ENCODE assay signal across 8 cellular contexts in the genomic region with DNA sequence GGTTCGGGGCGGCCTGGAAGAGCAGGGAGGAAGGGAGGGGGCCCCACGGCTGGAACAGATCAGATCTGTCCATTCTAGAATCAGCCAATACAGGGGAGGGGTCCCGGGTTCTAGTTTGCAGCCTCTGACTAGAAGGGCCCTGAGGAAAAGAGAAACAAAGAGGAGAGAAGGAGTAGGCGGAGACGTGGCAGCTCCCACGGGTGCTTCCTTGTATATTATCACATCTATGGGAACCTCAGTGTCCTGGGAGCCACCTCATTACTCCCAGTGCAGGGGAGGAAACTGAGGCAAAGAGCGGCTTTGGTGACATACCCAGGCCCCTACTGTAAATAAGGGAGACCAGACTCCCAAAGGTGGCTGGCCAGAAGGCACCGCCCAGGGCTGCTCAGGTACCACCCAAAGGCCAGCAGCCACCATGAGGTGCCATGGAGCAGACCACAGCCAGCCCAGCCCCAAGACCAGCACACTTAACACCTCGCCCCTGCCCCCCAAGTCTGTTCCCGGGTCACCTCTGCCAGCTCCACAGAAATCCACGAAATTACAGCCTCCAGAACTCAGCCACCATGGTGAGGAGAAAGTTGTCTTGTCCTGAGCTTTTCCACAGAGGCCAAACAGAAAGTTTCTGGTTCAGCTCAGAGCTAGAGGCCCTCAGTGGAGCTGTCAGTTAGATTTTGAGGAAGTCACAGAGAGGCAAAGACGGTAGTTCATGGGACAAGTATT. TPM values are rescaled to one million over a fixed set of nuclear protein-coding genes. Genes with fewer than 3 reads are reported as not detected.
DNase-seq lines count a peak whose midpoint lies in the region; ATAC-seq, FAIRE-seq and TF ChIP-seq lines count a peak whose summit lies in the region.
"Had no signal": no experiment of that assay in that cellular context is flagged by ENCODE, and none has a peak within 500 bp of the region (broad histone marks: within the 10 kb centered on the region; RNA-seq: fewer than 3 reads in every experiment).

No MANE protein-coding gene starts in this region.

- no peaks in the 10 kb centered on the region for H3K9me3 ChIP-seq in HepG2 (ENCODE audit: low read length)
- H3K9me3 ChIP-seq in transverse colon = no peaks in the 10 kb centered on the region

- no peak for TF ChIP-seq CTCF in HepG2 (CRISPR knock-in tag; IDR thresholded peaks at IDR 0.05)
- TF ChIP-seq CTCF in transverse colon (IDR thresholded peaks at IDR 0.05) = no peak

- H3K36me3 ChIP-seq in HepG2 (replicated peaks in 1 of 2; ENCODE audit: control insufficient read depth in 1 of 2, insufficient read depth in 2 of 2, low read length in 2 of 2) (no peaks in the 10 kb centered on the region), transverse colon (no peaks in the 10 kb centered on the region)

- TF ChIP-seq POLR2A in HepG2 (IDR thresholded peaks at IDR 0.05; ENCODE audit: insufficient read depth in 1 of 2, low read depth in 2 of 2, low read length in 2 of 2) (no peak), transverse colon (IDR thresholded peaks at IDR 0.05) (no peak)

- FAIRE-seq in HepG2 (lab: Jason Lieb, UNC) = no peak

- H3K27me3 ChIP-seq in HepG2 (ENCODE audit: control insufficient read depth in 1 of 2, insufficient read depth in 2 of 2, low read length in 2 of 2) = no peaks in the 10 kb centered on the region
- H3K27me3 ChIP-seq in transverse colon = no peaks in the 10 kb centered on the region

- POLR2A ChIA-PET in HepG2 (lab: Yijun Ruan, JAX) = interaction anchor here (2.8 kb wide), 1 partner anchor 9 kb away, joined by 14 read pairs; no protein-coding TSS in a partner anchor

- H3K4me1 ChIP-seq in HepG2 (ENCODE audit: insufficient read depth, low read length) = peaks cover 39% of the 10 kb centered on the region
- peaks cover 4 to 42% (median 20%) of the 10 kb centered on the region in 4 donors for H3K4me1 ChIP-seq in transverse colon

- peaks cover 4% of the 10 kb centered on the region for H3K9me3 Mint-ChIP-seq in activated T-helper 17 cell treated with anti-CD3 and anti-CD28 coated beads, Interleukin-2, amount 50 U/mL, for 72 hours

- H3K79me2 ChIP-seq in HepG2 (ENCODE audit: insufficient read depth, low read length) = no peaks in the 10 kb centered on the region

- WGBS in HepG2 (ENCODE audit: low lambda C conversion rate) = 88% methylated on average over 13 of the region's 13 CpGs
- 49 to 71% methylated on average over 1 to 12 of the region's 13 CpGs for WGBS in transverse colon (ENCODE audit: low coverage in 1 of 2), 2 donors

- no peaks in the 10 kb centered on the region for H3K27me3 Mint-ChIP-seq in activated T-helper 17 cell treated with anti-CD3 and anti-CD28 coated beads, Interleukin-2, amount 50 U/mL, for 72 hours

- CTCF ChIA-PET in HepG2 (lab: Yijun Ruan, JAX; ENCODE audit: low intra/inter-chr PET ratio, low total read pairs) = no interaction called here

- H3K36me3 Mint-ChIP-seq in activated T-helper 17 cell treated with anti-CD3 and anti-CD28 coated beads, Interleukin-2, amount 50 U/mL, for 72 hours (ENCODE audit: low read depth) = peaks cover 80% of the 10 kb centered on the region

- H3K27ac ChIP-seq in HepG2 (ENCODE audit: extremely low read length, insufficient read depth, low read length) (no peak overlapping the region), transverse colon (peak overlapping the region; percentile 71 to 81 (median 75))

- DNase-seq in Kasumi-1 (lab: John Stamatoyannopoulos, UW) (peak; percentile 84 to 89), HepG2 (ENCODE audit: low spot score) (no peak), transverse colon (no peak), NCI-H1092 (lab: John Stamatoyannopoulos, UW) (no peak), NCI-H82 treated with DMSO at 0.1 percent for 48 hours (lab: John Stamatoyannopoulos, UW; ENCODE audit: unreplicated experiment) (no peak), NCI-H446 (lab: John Stamatoyannopoulos, UW) (no peak)

- H4K20me1 ChIP-seq in HepG2 (ENCODE audit: insufficient read depth, low read length) = no peaks in the 10 kb centered on the region

- no peak for TF ChIP-seq RAD21 in HepG2 (CRISPR knock-in tag; IDR thresholded peaks at IDR 0.05)

- H2AFZ ChIP-seq in HepG2 (ENCODE audit: low read length) = no peak overlapping the region

- ATAC-seq in activated T-helper 17 cell treated with anti-CD3 and anti-CD28 coated beads, Interleukin-2, amount 50 U/mL, for 72 hours (replicated peaks) = peak; percentile 8
- no peak for ATAC-seq in HepG2

- no peak overlapping the region for H3K4me2 ChIP-seq in HepG2 (ENCODE audit: low read depth, low read length)

- H3K4me3 Mint-ChIP-seq in activated T-helper 17 cell treated with anti-CD3 and anti-CD28 coated beads, Interleukin-2, amount 50 U/mL, for 72 hours = peak overlapping the region; percentile 90

- peak overlapping the region; percentile 98 for H3K27ac Mint-ChIP-seq in activated T-helper 17 cell treated with anti-CD3 and anti-CD28 coated beads, Interleukin-2, amount 50 U/mL, for 72 hours

- H3K4me1 Mint-ChIP-seq in activated T-helper 17 cell treated with anti-CD3 and anti-CD28 coated beads, Interleukin-2, amount 50 U/mL, for 72 hours = peaks cover 38% of the 10 kb centered on the region

- intact Hi-C loops in HepG2 (cut with micrococcal nuclease; ENCODE audit: unreplicated experiment) = no loop called here
- intact Hi-C loops in transverse colon (cut with DNase I; ENCODE audit: low total_unique reads) = no loop called here

- in situ Hi-C loops in HepG2 (cut with HindIII; ENCODE audit: extremely low pct_ligation_motif_present, low pct_unique_long_range_greater_than_20kb) = no loop called here
- in situ Hi-C loops in transverse colon (cut with MboI; ENCODE audit: low pct_ligation_motif_present in 1 of 4, low pct_unique_long_range_greater_than_20kb in 1 of 4, low sequenced_read_pairs in 3 of 4) = no loop called here

- H3K9ac ChIP-seq in HepG2 (ENCODE audit: insufficient read depth, low read depth, low read length) = no peak overlapping the region

- H3K4me3 ChIP-seq in HepG2 (replicated peaks in 1 of 3; ENCODE audit: insufficient read depth in 1 of 3, low read depth in 2 of 3, low read length in 3 of 3) = no peak overlapping the region
- H3K4me3 ChIP-seq in transverse colon = peak overlapping the region in 3 of 4 donors; percentile 12 to 42 (median 22)

- TF ChIP-seq EP300 in HepG2 (IDR thresholded peaks at IDR 0.05; ENCODE audit: low read depth in 2 of 2, low read length in 2 of 2) (no peak), HepG2 (CRISPR knock-in tag; IDR thresholded peaks at IDR 0.05; ENCODE audit: borderline replicate concordance) (no peak), transverse colon (IDR thresholded peaks at IDR 0.05; ENCODE audit: low read depth) (no peak)

- BruUV-seq in HepG2 (replicated peaks; lab: Mats Ljungman, UMichigan) = no TSS peak

TF ChIP-seq in HepG2, 621 proteins besides CTCF, POLR2A, EP300 and RAD21 (continues in another document):
- no peak for TF ChIP-seq TCF12 (IDR thresholded peaks at IDR 0.05)
- TF ChIP-seq TCF12 (CRISPR knock-in tag; IDR thresholded peaks at IDR 0.05) = no peak

RNA-seq across cellular contexts. Expression of gene ZC3H12D, which starts 2.1 kb away (rescaled TPM):
- 100 to 1,000 TPM; 117 to 254 TPM for total RNA-seq in activated T-helper 17 cell treated with anti-CD3 and anti-CD28 coated beads, Interleukin-2, amount 50 U/mL, for 72 hours
- 2.1 and 2.7 TPM in 2 replicates for total RNA-seq in HepG2 (2016; rRNA removed; fragmentation: Illumina TruSeq; extraction: Trizol)
- total RNA-seq in HepG2 (2016; cell fraction: cytosol; rRNA removed; fragmentation: Illumina TruSeq; extraction: Trizol; ENCODE audit: low read depth) = 0.88 and 0.91 TPM in 2 replicates
- 1.2 and 1.9 TPM in 2 replicates for total RNA-seq in HepG2 (2016; cell fraction: insoluble cytoplasmic fraction; rRNA removed; fragmentation: Illumina TruSeq; extraction: Trizol)
- total RNA-seq in HepG2 (2016; cell fraction: membrane; rRNA removed; fragmentation: Illumina TruSeq; extraction: Trizol) = 1.1 and 1.2 TPM in 2 replicates
- 2.5 and 3.1 TPM in 2 replicates for total RNA-seq in HepG2 (2016; cell fraction: nucleus; rRNA removed; fragmentation: Illumina TruSeq; extraction: Trizol)
- polyA plus RNA-seq in HepG2 (2011; rRNA removed) = 1.2 and 1.7 TPM in 2 replicates
- polyA plus RNA-seq in HepG2 (2011; cell fraction: cytosol; rRNA removed) = 0.85 and 1.1 TPM in 2 replicates
- polyA plus RNA-seq in HepG2 (2011; cell fraction: nucleus; rRNA removed) = 2.7 and 3.3 TPM in 2 replicates
- polyA plus RNA-seq in HepG2 (2012) = 0.52 and 1.1 TPM in 2 replicates
- polyA plus RNA-seq in HepG2 (2016; cell fraction: cytosol; fragmentation: Illumina TruSeq; extraction: Trizol; ENCODE audit: low read depth) = 0.17 and 0.23 TPM in 2 replicates
- 0.86 and 1.6 TPM in 2 replicates for polyA plus RNA-seq in HepG2 (2016; cell fraction: insoluble cytoplasmic fraction; fragmentation: Illumina TruSeq; extraction: Trizol; ENCODE audit: low read depth)
- 0.51 and 0.76 TPM in 2 replicates for polyA plus RNA-seq in HepG2 (2016; cell fraction: membrane; fragmentation: Illumina TruSeq; extraction: Trizol; ENCODE audit: low read depth)
- 2.8 and 3.1 TPM in 2 replicates for polyA plus RNA-seq in HepG2 (2016; cell fraction: nucleus; fragmentation: Illumina TruSeq; extraction: Trizol; ENCODE audit: insufficient read depth, low read depth)
- polyA minus RNA-seq in HepG2 (2011; rRNA and poly(A)+ RNA removed; ENCODE audit: low replicate concordance) = 0.54 and 3.2 TPM in 2 replicates
- polyA minus RNA-seq in HepG2 (2011; cell fraction: cytosol; rRNA and poly(A)+ RNA removed) = 0.53 and 1.2 TPM in 2 replicates
- polyA minus RNA-seq in HepG2 (2011; cell fraction: nucleus; rRNA and poly(A)+ RNA removed) = 2.2 and 2.9 TPM in 2 replicates
- total RNA-seq in transverse colon = 10 to 100 TPM in 3 of 4 donors, 1 to 10 TPM in 1; 1.8 to 24.3 (median 12.1) TPM
- total RNA-seq: glomerular endothelial cell had no signal

Comparison
In these comparisons a context has a peak if more than half of its experiments do, and no peak if none do; other contexts are left out.
1. DNase-seq: peak in Kasumi-1 (2 of 2); none in HepG2 (single experiment), transverse colon (single experiment), NCI-H1092 (single experiment), NCI-H82 treated with DMSO at 0.1 percent for 48 hours (single experiment) and NCI-H446 (0 of 2).
2. H3K4me3 ChIP-seq: peak in transverse colon (3 of 4); none in HepG2 (0 of 3).
3. RNA of gene ZC3H12D, which starts 2.1 kb away (total RNA-seq): 117 to 254 TPM in activated T-helper 17 cell treated with anti-CD3 and anti-CD28 coated beads, Interleukin-2, amount 50 U/mL, for 72 hours; 1.8 to 24.3 TPM in transverse colon and 0.88 to 3.1 TPM in HepG2; every median in the first group is over 4 times any median in the second.